22 cellular contexts compared by ENCODE assay signal in the genomic region with DNA sequence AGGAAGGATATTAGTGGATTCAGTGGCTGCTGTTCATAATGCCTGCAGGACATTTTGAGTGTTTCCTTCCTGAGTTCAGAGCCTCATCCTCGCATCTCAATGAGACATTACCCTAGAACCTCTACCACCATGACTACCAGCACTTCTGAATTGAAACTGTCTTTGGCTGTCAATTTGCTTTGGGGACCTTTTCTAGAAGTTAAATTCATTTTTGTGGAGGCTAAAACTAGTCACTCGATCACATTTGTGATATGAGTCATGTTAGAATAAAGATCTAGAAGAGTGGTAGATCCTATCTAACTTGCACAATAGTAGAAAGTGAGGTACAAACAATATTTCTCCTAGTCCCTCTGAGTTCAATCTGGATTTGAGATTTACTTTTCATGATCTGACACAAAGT.
DNase-seq lines count a peak whose midpoint lies in the region; ATAC-seq, FAIRE-seq and TF ChIP-seq lines count a peak whose summit lies in the region.
"Had no signal": no experiment of that assay in that cellular context is flagged by ENCODE, and none has a peak within 500 bp of the region (broad histone marks: within the 10 kb centered on the region; RNA-seq: fewer than 3 reads in every experiment).

No MANE protein-coding gene starts in this region.

- H3K79me1 ChIP-seq in H1 (ENCODE audit: low read depth, low read length): no peaks in the 10 kb centered on the region

- TF ChIP-seq POLR2A in H1 (IDR thresholded peaks at IDR 0.05; ENCODE audit: control extremely low read depth in 1 of 2, low read depth in 2 of 2, low read length in 2 of 2) (no peak), breast epithelium (IDR thresholded peaks at IDR 0.05) (no peak)

- peak overlapping the region; percentile 39; the same call in 1 of the 2 replicates for H3K4me2 ChIP-seq in OCI-LY7 (ENCODE audit: low read length)
- H3K4me2 ChIP-seq in H1 (ENCODE audit: insufficient read depth in 1 of 2, low read depth in 2 of 2, low read length in 2 of 2): no peak overlapping the region

- no peak overlapping the region for H3K23ac ChIP-seq in H1 (ENCODE audit: insufficient read length)

- BruUV-seq in OCI-LY7 (replicated peaks; lab: Mats Ljungman, UMichigan): no TSS peak

- no peak overlapping the region for H3K56ac ChIP-seq in H1 (replicated peaks; ENCODE audit: insufficient read length, low read depth, low read length)

- WGBS in H1 (ENCODE audit: extremely low coverage in 1 of 2, insufficient coverage in 1 of 2, insufficient read length in 1 of 2, insufficient replicate concordance in 2 of 2, low coverage in 1 of 2, low lambda C conversion rate in 2 of 2, missing lambda C conversion rate in 1 of 2), 2 experiments: 88% methylated on average over 2 of the region's 2 CpGs; no CpG with 5 or more reads in 1 of the 2 experiments

- no peak overlapping the region for H3K18ac ChIP-seq in H1 (ENCODE audit: extremely low read depth, low read length)

- no peak for FAIRE-seq in H1 (lab: Jason Lieb, UNC)

- H3K14ac ChIP-seq in H1 (ENCODE audit: insufficient read length): no peak overlapping the region

- H3K9ac ChIP-seq in H1 (replicated peaks in 1 of 4; ENCODE audit: extremely low read depth in 1 of 4, low read depth in 3 of 4, low read length in 3 of 4): no peak overlapping the region

- peak overlapping the region; percentile 22; the same call in 1 of the 2 replicates for H3K4me3 ChIP-seq in ACC112 (ENCODE audit: low read depth, low read length)
- H3K4me3 ChIP-seq in OCI-LY7 (ENCODE audit: low read depth, low read length, poor library complexity, severe bottlenecking): no peak overlapping the region
- no peak overlapping the region for H3K4me3 ChIP-seq in H1 (ENCODE audit: extremely low read depth in 1 of 4, insufficient read depth in 2 of 4, low read depth in 3 of 4, low read length in 4 of 4)
- H3K4me3 ChIP-seq in breast epithelium: no peak overlapping the region
- no peak overlapping the region for H3K4me3 ChIP-seq in foreskin fibroblast (ENCODE audit: low read depth in 1 of 2, low read length in 2 of 2)
- H3K4me3 ChIP-seq: psoas muscle, sigmoid colon had no signal

- H2AFZ ChIP-seq in ACC112 (ENCODE audit: low read length, unreplicated experiment) (peak overlapping the region; percentile 84), OCI-LY7 (ENCODE audit: low read length) (peak overlapping the region; percentile 65; the same call in 1 of the 2 replicates), H1 (ENCODE audit: low read length) (no peak overlapping the region)

- ATAC-seq in HG03565 (IDR thresholded peaks at IDR 0.05; ENCODE audit: unreplicated experiment): no peak
- ATAC-seq: left lobe of liver; psoas muscle; SK-N-SH treated with all-trans-retinoic acid at 6 μM for 48 hours; stimulated activated memory B cell treated with anti-CD40 and anti-IgM and Interleukin-4, amounts not matched to agents 10 μg/mL and 1 μg/mL and 100 μg/mL, for 72 hours; T-helper 17 cell had no signal

- DNase-seq in CD1c-positive myeloid dendritic cell (ENCODE audit: extremely low spot score): peak; percentile 32
- DNase-seq in OCI-LY7 (ENCODE audit: low spot score): peak; percentile 30
- no peak for DNase-seq in H1 (ENCODE audit: low read depth in 1 of 2, low spot score in 2 of 2)
- DNase-seq in breast epithelium (ENCODE audit: low spot score in 2 of 2): no peak
- DNase-seq in foreskin fibroblast: no peak
- DNase-seq: activated CD4-positive, alpha-beta T cell treated with anti-CD3 and anti-CD28 coated beads, Interleukin-2, amount 10 ng/mL, durations not matched to agents 24 days and 14 days; activated CD8-positive, alpha-beta memory T cell treated with anti-CD3 and anti-CD28 coated beads, Interleukin-2, amount 50 U/mL, for 48 hours; activated effector memory CD4-positive, alpha-beta T cell treated with anti-CD3 and anti-CD28 coated beads, Interleukin-2, amount 50 U/mL, for 16 hours; CD4-positive, CD25-positive, alpha-beta regulatory T cell; IMR-90; mesendoderm; NCI-H2029 treated with DMSO at 0.1 percent for 48 hours; NCI-H2227 treated with DMSO at 0.1 percent for 48 hours; psoas muscle; sigmoid colon; stimulated activated CD4-positive, alpha-beta T cell treated with anti-CD3 and anti-CD28 coated beads, Interleukin-4, amount 100 ng/mL, for 24 hours; T-helper 17 cell had no signal

- no peak overlapping the region for H4K8ac ChIP-seq in H1 (ENCODE audit: extremely low read depth, insufficient read depth, low read length)

- TF ChIP-seq CTCF in OCI-LY7 (conservative IDR thresholded peaks at IDR 0.05; ENCODE audit: low read length) (no peak), H1 (IDR thresholded peaks at IDR 0.05; ENCODE audit: control extremely low read depth in 1 of 3, insufficient read depth in 1 of 3, low read depth in 1 of 3, low read length in 3 of 3) (no peak), breast epithelium (IDR thresholded peaks at IDR 0.05) (no peak), foreskin fibroblast (IDR thresholded peaks at IDR 0.05; ENCODE audit: low read depth, low read length) (no peak)

- no peak overlapping the region for H3K4ac ChIP-seq in H1 (replicated peaks; ENCODE audit: insufficient read length, low read depth, low read length)

- TF ChIP-seq RAD21 in H1 (IDR thresholded peaks at IDR 0.05 in 1 of 2, conservative IDR thresholded peaks at IDR 0.05 in 1 of 2; ENCODE audit: low read depth in 2 of 2, low read length in 2 of 2): no peak

- H4K91ac ChIP-seq in H1 (replicated peaks; ENCODE audit: insufficient read length, low read length): no peak overlapping the region

- peak overlapping the region; percentile 37; the same call in 1 of the 2 replicates for H2BK15ac ChIP-seq in H1 (ENCODE audit: low read length)

- H2AK5ac ChIP-seq in H1 (ENCODE audit: low read depth, low read length): no peak overlapping the region

- H3K27ac ChIP-seq in ACC112 (ENCODE audit: low read depth, low read length) (no peak overlapping the region), OCI-LY7 (ENCODE audit: low read depth, low read length, poor library complexity, severe bottlenecking) (no peak overlapping the region), H1 (ENCODE audit: low read depth, low read length) (no peak overlapping the region), breast epithelium (no peak overlapping the region)
- H3K27ac ChIP-seq: psoas muscle had no signal

- H4K20me1 ChIP-seq in OCI-LY7 (ENCODE audit: insufficient read depth, low read length): no peaks in the 10 kb centered on the region
- no peaks in the 10 kb centered on the region for H4K20me1 ChIP-seq in H1 (replicated peaks in 1 of 2; ENCODE audit: control insufficient read depth in 1 of 2, insufficient read depth in 2 of 2, low read length in 2 of 2)

- H2BK12ac ChIP-seq in H1 (ENCODE audit: low read depth, low read length): no peak overlapping the region

- intact Hi-C loops in OCI-LY7 (cut with micrococcal nuclease; ENCODE audit: unreplicated experiment): no loop called here
- intact Hi-C loops in breast epithelium (cut with DNase I; ENCODE audit: low total_unique reads): no loop called here

- H3K27me3 ChIP-seq in ACC112 (ENCODE audit: insufficient read depth, low read length): no peaks in the 10 kb centered on the region
- H3K27me3 ChIP-seq in H1 (replicated peaks in 1 of 4; ENCODE audit: control insufficient read depth in 3 of 4, extremely low read depth in 1 of 4, insufficient read depth in 3 of 4, low read length in 3 of 4): peaks cover 0 to 6% (median 1%) of the 10 kb centered on the region in 4 experiments; a peak in 4 of 7 replicates
- H3K27me3 ChIP-seq in breast epithelium: no peaks in the 10 kb centered on the region
- H3K27me3 ChIP-seq: sigmoid colon had no signal

- H3K36me3 ChIP-seq in ACC112 (ENCODE audit: insufficient read depth, low read length) (no peaks in the 10 kb centered on the region), OCI-LY7 (ENCODE audit: insufficient read depth, low read length) (no peaks in the 10 kb centered on the region), H1 (ENCODE audit: control insufficient read depth in 2 of 4, insufficient read depth in 4 of 4, low read length in 3 of 4) (no peaks in the 10 kb centered on the region), breast epithelium (no peaks in the 10 kb centered on the region)
- H3K36me3 ChIP-seq: sigmoid colon had no signal

- TF ChIP-seq EP300 in H1 (IDR thresholded peaks at IDR 0.05; ENCODE audit: borderline replicate concordance in 1 of 2, low read depth in 2 of 2, low read length in 2 of 2): no peak

- no peaks in the 10 kb centered on the region for H3K9me3 ChIP-seq in OCI-LY7 (ENCODE audit: low read length)
- H3K9me3 ChIP-seq in H1 (ENCODE audit: insufficient read depth in 2 of 2, low read depth in 1 of 2, low read length in 1 of 2): no peaks in the 10 kb centered on the region
- no peaks in the 10 kb centered on the region for H3K9me3 ChIP-seq in breast epithelium
- H3K9me3 ChIP-seq: psoas muscle, sigmoid colon had no signal

- no peak overlapping the region for H2BK20ac ChIP-seq in H1 (ENCODE audit: low read length)

- CTCF ChIA-PET in OCI-LY7 (lab: Charles Lee; ENCODE audit: unreplicated experiment) (no interaction called here), H1 (lab: Charles Lee; ENCODE audit: partially characterized antibody) (no interaction called here)

- H3K9me2 ChIP-seq in OCI-LY7 (ENCODE audit: insufficient read depth, low read length): no peaks in the 10 kb centered on the region

- no peak overlapping the region for H2BK5ac ChIP-seq in H1 (ENCODE audit: low read depth, low read length)

- H3K79me2 ChIP-seq in ACC112 (ENCODE audit: control insufficient read depth, insufficient read depth, low read length, unreplicated experiment) (no peaks in the 10 kb centered on the region), OCI-LY7 (ENCODE audit: insufficient read depth, low read depth, low read length) (no peaks in the 10 kb centered on the region), H1 (ENCODE audit: control insufficient read depth in 1 of 2, insufficient read depth in 2 of 2, low read length in 2 of 2) (no peaks in the 10 kb centered on the region)

- peaks cover 17% of the 10 kb centered on the region for H3K4me1 ChIP-seq in ACC112 (ENCODE audit: control insufficient read depth, insufficient read depth, low read length, unreplicated experiment)
- peaks cover 35% of the 10 kb centered on the region for H3K4me1 ChIP-seq in OCI-LY7 (ENCODE audit: insufficient read depth, low read length, poor library complexity, severe bottlenecking)
- peaks cover 0 to 9% (median 3%) of the 10 kb centered on the region in 4 experiments; a peak in 6 of 7 replicates for H3K4me1 ChIP-seq in H1 (replicated peaks in 1 of 4; ENCODE audit: control insufficient read depth in 3 of 4, insufficient read depth in 4 of 4, low read length in 3 of 4)
- no peaks in the 10 kb centered on the region for H3K4me1 ChIP-seq in breast epithelium
- H3K4me1 ChIP-seq: psoas muscle, sigmoid colon had no signal

- no peak overlapping the region for H4K5ac ChIP-seq in H1 (ENCODE audit: insufficient read length, low read depth, low read length)

- H3K23me2 ChIP-seq in H1 (ENCODE audit: low read depth, low read length): no peaks in the 10 kb centered on the region

- POLR2A ChIA-PET in OCI-LY7 (lab: Charles Lee) (interaction anchor here (0.7 to 2.1 kb wide), 3 partner anchors 9 to 13 kb away, joined by 3 to 14 read pairs (median 3); no protein-coding TSS in a partner anchor), H1 (lab: Charles Lee; ENCODE audit: partially characterized antibody) (no interaction called here)

- no peak overlapping the region for H2BK120ac ChIP-seq in H1 (replicated peaks; ENCODE audit: low read depth, low read length)

TF ChIP-seq in H1, 55 proteins besides CTCF, POLR2A, EP300 and RAD21 (continues in another document):
- TF ChIP-seq RXRA (IDR thresholded peaks at IDR 0.05; ENCODE audit: insufficient read depth, low read depth, low read length): no peak

Comparison
In these comparisons a context has a peak if more than half of its experiments do, and no peak if none do; other contexts are left out.
1. DNase-seq: peak in CD1c-positive myeloid dendritic cell (single experiment) and OCI-LY7 (single experiment); none in H1 (0 of 2), breast epithelium (0 of 2) and foreskin fibroblast (0 of 2).